Comparison of ENCODE assay signal across 16 cellular contexts in genomic region chr15:73787621-73788020, GRCh38.
"Had no signal": no experiment of that assay in that cellular context is flagged by ENCODE, and none has a peak within 500 bp of the region (broad histone marks: within the 10 kb centered on the region; RNA-seq: fewer than 3 reads in every experiment).

No MANE protein-coding gene starts in this region.

- H3K36me3 Mint-ChIP-seq: naive B cell had no signal

- H3K27ac Mint-ChIP-seq: dendritic cell treated with granulocyte-macrophage colony-stimulating factor and Interleukin-4, amounts not matched to agents 40 ng/mL and 50 ng/mL, for 4 days; naive B cell; nephron progenitor cell had no signal

- H3K36me3 ChIP-seq: sigmoid colon, stomach, thoracic aorta, transverse colon had no signal

- H3K4me1 Mint-ChIP-seq: naive B cell, nephron progenitor cell had no signal

- H3K4me1 ChIP-seq: sigmoid colon, transverse colon had no signal

- H2AFZ ChIP-seq: hepatocyte had no signal

- H3K9me3 Mint-ChIP-seq: dendritic cell treated with granulocyte-macrophage colony-stimulating factor and Interleukin-4, amounts not matched to agents 40 ng/mL and 50 ng/mL, for 4 days; naive B cell; nephron progenitor cell had no signal

- H3K27ac ChIP-seq: hepatocyte, sigmoid colon, skin epidermis, stomach, thoracic aorta, transverse colon had no signal

- H3K4me2 ChIP-seq: hepatocyte had no signal

- H3K4me3 ChIP-seq: hepatocyte, sigmoid colon, skin epidermis, stomach, thoracic aorta, transverse colon had no signal

- H3K27me3 ChIP-seq: hepatocyte, sigmoid colon, stomach, transverse colon had no signal

- H3K79me2 ChIP-seq: hepatocyte had no signal

- H3K4me3 Mint-ChIP-seq: dendritic cell treated with granulocyte-macrophage colony-stimulating factor and Interleukin-4, amounts not matched to agents 40 ng/mL and 50 ng/mL, for 4 days; naive B cell; nephron progenitor cell had no signal

- DNase-seq: erythroblast; foreskin melanocyte; head of caudate nucleus; mesendoderm; naive B cell; nephron progenitor cell; sigmoid colon; stimulated activated CD4-positive, alpha-beta T cell treated with anti-CD3 and anti-CD28 coated beads, Interleukin-12 subunit alpha, Interleukin-12 subunit beta, amount 100 ng/mL, for 4 hours; stimulated activated naive CD4-positive, alpha-beta T cell; stomach; substantia nigra; transverse colon had no signal

- H3K9me3 ChIP-seq: sigmoid colon, stomach, thoracic aorta, transverse colon had no signal
